8 cellular contexts compared by ENCODE assay signal in the genomic region with DNA sequence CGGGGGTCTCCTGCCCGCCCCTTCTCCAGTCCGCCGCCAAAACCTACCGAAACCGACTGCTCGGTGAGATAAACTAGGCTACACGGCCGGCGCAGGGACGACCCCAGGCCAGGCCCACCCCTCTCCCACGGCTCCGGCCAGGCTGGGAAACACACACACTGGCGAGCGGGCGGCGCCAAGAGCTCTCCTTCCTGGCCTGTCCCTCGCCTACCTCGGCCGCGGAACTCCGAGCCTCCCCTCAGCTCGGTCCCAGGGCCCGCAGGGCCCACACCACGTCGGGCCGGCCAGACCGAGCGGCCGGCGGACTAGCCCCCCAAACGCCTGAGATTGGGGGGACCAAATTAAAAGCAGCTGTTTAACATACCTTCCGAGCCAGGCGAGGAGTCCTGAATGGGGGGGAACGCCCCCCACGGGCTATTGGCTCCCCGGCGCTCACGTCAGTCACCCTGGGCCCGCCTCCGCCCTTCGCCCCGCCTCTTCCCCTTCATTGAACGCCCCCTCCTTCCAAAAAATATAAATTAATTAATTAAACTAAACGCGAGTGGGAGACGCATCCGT. TPM values are rescaled to one million over a fixed set of nuclear protein-coding genes. Genes with fewer than 3 reads are reported as not detected.
DNase-seq lines count a peak whose midpoint lies in the region; ATAC-seq, FAIRE-seq and TF ChIP-seq lines count a peak whose summit lies in the region.

No MANE protein-coding gene starts in this region.

- H3K9me3 ChIP-seq in OCI-LY3 (ENCODE audit: insufficient read depth, low read length) (no peaks in the 10 kb centered on the region), mesodermal cell (ENCODE audit: control insufficient read depth, low read length) (no peaks in the 10 kb centered on the region)

- peak overlapping the region; percentile 87 for H2AFZ ChIP-seq in OCI-LY3 (ENCODE audit: low read depth, low read length)

- peak overlapping the region; percentile 82 for H3K27ac ChIP-seq in OCI-LY3 (ENCODE audit: low read length)
- peak overlapping the region; percentile 90 for H3K27ac ChIP-seq in mesodermal cell (ENCODE audit: low read depth, low read length, severe bottlenecking)

- DNase-seq in CD1c-positive myeloid dendritic cell (ENCODE audit: extremely low spot score) (peak; percentile 92), HS-27A (ENCODE audit: low read depth) (peak; percentile 64), activated T-cell treated with anti-CD3 and anti-CD28 coated beads for 1 hour (ENCODE audit: low read depth) (peak; percentile 89)
- peak; percentile 73 for DNase-seq in stimulated activated CD8-positive, alpha-beta memory T cell treated with anti-CD3 and anti-CD28 coated beads, Interleukin-15, amount 100 ng/mL, for 1 hour (ENCODE audit: low read depth)

- peaks cover 7% of the 10 kb centered on the region for H3K4me1 ChIP-seq in OCI-LY3 (ENCODE audit: low read length)
- peaks cover 9% of the 10 kb centered on the region for H3K4me1 ChIP-seq in mesodermal cell (ENCODE audit: control insufficient read depth, insufficient read depth, low read length, poor library complexity, severe bottlenecking)

- H4K20me1 ChIP-seq in OCI-LY3 (ENCODE audit: insufficient read depth, low read length), result peaks cover 3% of the 10 kb centered on the region

- peaks cover 24% of the 10 kb centered on the region for H3K79me2 ChIP-seq in OCI-LY3 (ENCODE audit: low read length)

- no peaks in the 10 kb centered on the region for H3K27me3 ChIP-seq in OCI-LY3 (ENCODE audit: low read depth, low read length)

- ATAC-seq in HG03378 (IDR thresholded peaks at IDR 0.05; ENCODE audit: unreplicated experiment), result no peak

- 0% methylated on average over 34 to 37 of the region's 48 CpGs for WGBS in mesodermal cell (ENCODE audit: insufficient coverage in 2 of 2), 2 experiments

- no peak for TF ChIP-seq CTCF in OCI-LY3 (IDR thresholded peaks at IDR 0.05; ENCODE audit: low read depth, low read length)

- H3K4me2 ChIP-seq in OCI-LY3 (ENCODE audit: low read length), result peak overlapping the region; percentile 92

- peak; percentile 37 for FAIRE-seq in endometrium (lab: Jason Lieb, UNC)

- peak overlapping the region; percentile 86 for H3K9ac ChIP-seq in OCI-LY3 (ENCODE audit: low read length)

- no peaks in the 10 kb centered on the region for H3K36me3 ChIP-seq in OCI-LY3 (replicated peaks; ENCODE audit: low read depth, low read length)
- H3K36me3 ChIP-seq in mesodermal cell (ENCODE audit: control insufficient read depth, insufficient read depth, low read length), result no peaks in the 10 kb centered on the region

- H3K4me3 ChIP-seq in OCI-LY3 (ENCODE audit: low read length), result peak overlapping the region; percentile 87
- peak overlapping the region; percentile 98 for H3K4me3 ChIP-seq in mesodermal cell (ENCODE audit: extremely low read depth, insufficient read depth, low read length, poor library complexity, severe bottlenecking)

RNA-seq across cellular contexts. Expression of gene SIN3A, which starts 4.0 kb away (rescaled TPM):
- polyA plus RNA-seq in mesodermal cell (2013, experiment 1 of 2), result 56.6 TPM
- polyA plus RNA-seq in mesodermal cell (2013, experiment 2 of 2), result 45.0 TPM
